In the genomic region with DNA sequence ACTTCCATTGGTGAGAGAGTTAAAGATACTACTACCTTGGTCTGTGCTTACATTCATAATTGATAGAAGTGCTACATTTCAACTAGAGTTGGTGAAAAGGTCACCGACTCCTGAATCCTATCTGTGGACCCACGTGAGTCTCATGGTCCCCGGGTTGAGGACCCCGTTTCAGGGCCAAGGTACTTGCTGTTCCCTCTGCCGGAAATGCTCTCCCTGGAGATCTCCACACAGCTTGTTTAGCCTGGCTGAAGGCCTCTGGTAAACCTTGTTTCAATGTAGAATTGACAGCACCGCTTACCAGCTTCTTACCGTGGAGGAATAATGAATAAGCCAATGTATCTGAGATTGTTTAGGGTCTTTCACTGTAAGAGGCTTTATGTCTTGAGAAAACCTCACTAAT, we compare ENCODE assay signal across 26 cellular contexts.
"Had no signal": no experiment of that assay in that cellular context is flagged by ENCODE, and none has a peak within 500 bp of the region (broad histone marks: within the 10 kb centered on the region; RNA-seq: fewer than 3 reads in every experiment).

No MANE protein-coding gene starts in this region.

- H3K4me1 ChIP-seq: ascending aorta, breast epithelium, foreskin keratinocyte, gastroesophageal sphincter had no signal

- H3K27me3 ChIP-seq: ascending aorta, breast epithelium, foreskin keratinocyte, gastroesophageal sphincter had no signal

- H3K27ac ChIP-seq: ascending aorta, breast epithelium, cardiac muscle cell, coronary artery, dorsolateral prefrontal cortex, foreskin keratinocyte, gastroesophageal sphincter had no signal

- H3K36me3 ChIP-seq: breast epithelium, cardiac muscle cell had no signal

- DNase-seq: activated CD4-positive, alpha-beta memory T cell treated with anti-CD3 and anti-CD28 coated beads, Interleukin-2, amount 10 ng/mL, durations not matched to agents 7 days and 5 days; activated CD4-positive, alpha-beta T cell treated with anti-CD3 and anti-CD28 coated beads for 1 hour; activated CD4-positive, alpha-beta T cell treated with anti-CD3 and anti-CD28 coated beads for 4 hours; activated CD4-positive, alpha-beta T cell treated with anti-CD3 and anti-CD28 coated beads, Interleukin-2, amount 10 ng/mL, durations not matched to agents 7 days and 5 days; activated CD4-positive, alpha-beta T cell treated with anti-CD3 and anti-CD28 coated beads, Interleukin-2, amount 50 U/mL, for 4 hours; activated CD4-positive, CD25-positive, alpha-beta regulatory T cell; activated CD8-positive, alpha-beta memory T cell treated with anti-CD3 and anti-CD28 coated beads, Interleukin-2, amount 50 U/mL, for 48 hours; activated gamma-delta T cell; activated naive CD4-positive, alpha-beta T cell; activated naive CD4-positive, alpha-beta T cell treated with anti-CD3 and anti-CD28 coated beads, Interleukin-2, amount 10 ng/mL, durations not matched to agents 7 days and 5 days; activated naive CD8-positive, alpha-beta T cell treated with anti-CD3 and anti-CD28 coated beads, Interleukin-2, amount 10 ng/mL, durations not matched to agents 7 days and 5 days; activated T-cell treated with anti-CD3 and anti-CD28 coated beads for 4 hours; activated T-cell treated with anti-CD3 and anti-CD28 coated beads, Interleukin-2, amount 50 U/mL, for 24 hours; activated T-cell treated with anti-CD3 and anti-CD28 coated beads, Interleukin-2, amount 50 U/mL, for 72 hours; dorsolateral prefrontal cortex; effector memory CD4-positive, alpha-beta T cell; endodermal cell; foreskin keratinocyte; T-helper 2 cell had no signal

- H3K4me3 ChIP-seq: ascending aorta, breast epithelium, cardiac muscle cell, coronary artery, dorsolateral prefrontal cortex, gastroesophageal sphincter had no signal

- H3K9me3 ChIP-seq: ascending aorta had no signal

- ATAC-seq: activated naive CD4-positive, alpha-beta T cell treated with anti-CD3 and anti-CD28 coated beads, Interleukin-2, amount 50 U/mL, for 72 hours; activated T-cell treated with anti-CD3 and anti-CD28 coated beads, Interleukin-2, amount 50 U/mL, for 72 hours; esophagus mucosa; foreskin keratinocyte; gastroesophageal sphincter had no signal
